37 cellular contexts compared by ENCODE assay signal in genomic region chr5:6387970-6388369, GRCh38. TPM values are rescaled to one million over a fixed set of nuclear protein-coding genes. Genes with fewer than 3 reads are reported as not detected.
DNase-seq lines count a peak whose midpoint lies in the region; ATAC-seq, FAIRE-seq and TF ChIP-seq lines count a peak whose summit lies in the region.
"Had no signal": no experiment of that assay in that cellular context is flagged by ENCODE, and none has a peak within 500 bp of the region (broad histone marks: within the 10 kb centered on the region; RNA-seq: fewer than 3 reads in every experiment).

No MANE protein-coding gene starts in this region.

- TF ChIP-seq POLR2A in HepG2 (IDR thresholded peaks at IDR 0.05; ENCODE audit: insufficient read depth in 1 of 2, low read depth in 2 of 2, low read length in 2 of 2) (no peak), right lobe of liver (IDR thresholded peaks at IDR 0.05) (no peak), prostate gland (IDR thresholded peaks at IDR 0.05) (no peak)

- H4K5ac ChIP-seq in mesendoderm (ENCODE audit: low read length), result no peak overlapping the region

- H3K36me3 ChIP-seq in HepG2 (replicated peaks in 1 of 2; ENCODE audit: control insufficient read depth in 1 of 2, insufficient read depth in 2 of 2, low read length in 2 of 2), result no peaks in the 10 kb centered on the region
- H3K36me3 ChIP-seq in right lobe of liver, result no peaks in the 10 kb centered on the region
- H3K36me3 ChIP-seq in HEK293 (ENCODE audit: control insufficient read depth in 2 of 2, insufficient read depth in 1 of 2, low read length in 2 of 2), result no peaks in the 10 kb centered on the region
- H3K36me3 ChIP-seq in prostate gland, result no peaks in the 10 kb centered on the region
- no peaks in the 10 kb centered on the region for H3K36me3 ChIP-seq in mesendoderm (ENCODE audit: control insufficient read depth, insufficient read depth, low read length)
- H3K36me3 ChIP-seq: BE2C; BLaER1; BLaER1 treated with 17β-estradiol and CSF1 and Interleukin-3, amounts not matched to agents 10 nM and 100 nM had no signal

- no peaks in the 10 kb centered on the region for H3K79me1 ChIP-seq in mesendoderm (ENCODE audit: low read length)

- intact Hi-C loops in HepG2 (cut with micrococcal nuclease; ENCODE audit: unreplicated experiment) (no loop called here), right lobe of liver (cut with DNase I) (no loop called here), prostate gland (cut with DNase I) (no loop called here)

- H2AK5ac ChIP-seq in mesendoderm (ENCODE audit: low read length), result no peak overlapping the region

- no peak overlapping the region for H3K56ac ChIP-seq in mesendoderm (ENCODE audit: low read length)

- H3K27ac ChIP-seq in HepG2 (ENCODE audit: extremely low read length, insufficient read depth, low read length) (no peak overlapping the region), right lobe of liver (no peak overlapping the region), HEK293 (ENCODE audit: extremely low read depth, low read depth, low read length) (no peak overlapping the region), prostate gland (no peak overlapping the region), mesendoderm (ENCODE audit: low read depth, low read length) (no peak overlapping the region)
- H3K27ac ChIP-seq: 22Rv1; A549; BLaER1; BLaER1 treated with 17β-estradiol and CSF1 and Interleukin-3, amounts not matched to agents 10 nM and 100 nM; C4-2B had no signal

- H4K20me1 ChIP-seq in HepG2 (ENCODE audit: insufficient read depth, low read length), result no peaks in the 10 kb centered on the region; the same call in 1 of the 2 replicates
- H4K20me1 ChIP-seq: BLaER1; BLaER1 treated with 17β-estradiol and CSF1 and Interleukin-3, amounts not matched to agents 10 nM and 100 nM had no signal

- in situ Hi-C loops in HepG2 (cut with HindIII; ENCODE audit: extremely low pct_ligation_motif_present, low pct_unique_long_range_greater_than_20kb), result loop anchor here (25.0 kb wide), 1 partner anchor 349 kb away; no protein-coding TSS in a partner anchor

- CTCF ChIA-PET in HepG2 (lab: Yijun Ruan, JAX; ENCODE audit: low intra/inter-chr PET ratio, low total read pairs) (no interaction called here), HEK293 (lab: Yijun Ruan, JAX) (interaction anchor here (0.9 kb wide), 2 partner anchors 15 to 17 kb away, joined by 3 read pairs; no protein-coding TSS in a partner anchor)

- POLR2A ChIA-PET in HepG2 (lab: Yijun Ruan, JAX) (no interaction called here), HEK293 (lab: Yijun Ruan, JAX) (no interaction called here)

- H3K27me3 ChIP-seq in HepG2 (ENCODE audit: control insufficient read depth in 1 of 2, insufficient read depth in 2 of 2, low read length in 2 of 2) (peaks cover 0 to 16% of the 10 kb centered on the region in 2 experiments; a peak in 2 of 5 replicates), right lobe of liver (no peaks in the 10 kb centered on the region), prostate gland (replicated peaks; ENCODE audit: insufficient read depth) (no peaks in the 10 kb centered on the region), mesendoderm (ENCODE audit: insufficient read depth, low read length, poor library complexity) (no peaks in the 10 kb centered on the region)
- H3K27me3 ChIP-seq: BE2C; BLaER1; BLaER1 treated with 17β-estradiol and CSF1 and Interleukin-3, amounts not matched to agents 10 nM and 100 nM had no signal

- H3K79me2 ChIP-seq in HepG2 (ENCODE audit: insufficient read depth, low read length) (no peaks in the 10 kb centered on the region), mesendoderm (ENCODE audit: control insufficient read depth, insufficient read depth, low read length) (no peaks in the 10 kb centered on the region)

- H4K8ac ChIP-seq in mesendoderm (ENCODE audit: low read depth, low read length), result no peak overlapping the region

- H3K27me3 Mint-ChIP-seq in osteocyte (ENCODE audit: unreplicated experiment), result peaks cover 35% of the 10 kb centered on the region

- FAIRE-seq in HepG2 (lab: Jason Lieb, UNC), result no peak
- FAIRE-seq in urothelium cell line (lab: Jason Lieb, UNC), result peak; percentile 30
- FAIRE-seq: A204.1, A549, D721Med had no signal

- H3K4me2 ChIP-seq in HepG2 (ENCODE audit: low read depth, low read length) (no peak overlapping the region), mesendoderm (ENCODE audit: low read length) (no peak overlapping the region)
- H3K4me2 ChIP-seq: A549; BLaER1; BLaER1 treated with 17β-estradiol and CSF1 and Interleukin-3, amounts not matched to agents 10 nM and 100 nM had no signal

- no peak overlapping the region for H3K4me3 Mint-ChIP-seq in osteocyte (ENCODE audit: unreplicated experiment)
- H3K4me3 Mint-ChIP-seq: B cell; CD14-positive monocyte; CD4-positive, alpha-beta memory T cell; CD4-positive, alpha-beta T cell; CD4-positive, CD25-positive, alpha-beta regulatory T cell; CD8-positive, alpha-beta memory T cell; CD8-positive, alpha-beta T cell had no signal

- H2AFZ ChIP-seq in HepG2 (ENCODE audit: low read length), result no peak overlapping the region

- H3K4me1 ChIP-seq in HepG2 (ENCODE audit: insufficient read depth, low read length) (peaks cover 9% of the 10 kb centered on the region; the same call in 1 of the 2 replicates), right lobe of liver (no peaks in the 10 kb centered on the region), HEK293 (ENCODE audit: control insufficient read depth, insufficient read depth, low read length) (peaks cover 2% of the 10 kb centered on the region; the same call in 1 of the 2 replicates), prostate gland (replicated peaks) (no peaks in the 10 kb centered on the region), mesendoderm (ENCODE audit: control insufficient read depth, low read depth, low read length) (peaks cover 2% of the 10 kb centered on the region)
- H3K4me1 ChIP-seq: A549; BE2C; BLaER1; BLaER1 treated with 17β-estradiol and CSF1 and Interleukin-3, amounts not matched to agents 10 nM and 100 nM had no signal

- H3K9me3 Mint-ChIP-seq in osteocyte (ENCODE audit: unreplicated experiment), result no peaks in the 10 kb centered on the region
- H3K9me3 Mint-ChIP-seq: CD4-positive, alpha-beta memory T cell; CD4-positive, alpha-beta T cell; CD8-positive, alpha-beta T cell had no signal

- no peaks in the 10 kb centered on the region for H3K9me3 ChIP-seq in HepG2 (ENCODE audit: low read length)
- no peaks in the 10 kb centered on the region for H3K9me3 ChIP-seq in right lobe of liver
- H3K9me3 ChIP-seq in HEK293 (ENCODE audit: control insufficient read depth, insufficient read depth, low read depth, low read length), result no peaks in the 10 kb centered on the region
- no peaks in the 10 kb centered on the region for H3K9me3 ChIP-seq in prostate gland
- H3K9me3 ChIP-seq: BE2C, BLaER1, Caco-2 had no signal

- no peak overlapping the region for H3K4ac ChIP-seq in mesendoderm (ENCODE audit: low read depth, low read length)

- H3K18ac ChIP-seq in mesendoderm (ENCODE audit: low read length), result no peak overlapping the region

- H3K27ac Mint-ChIP-seq in osteocyte (ENCODE audit: unreplicated experiment), result no peak overlapping the region
- H3K27ac Mint-ChIP-seq: B cell; CD14-positive monocyte; CD4-positive, alpha-beta memory T cell; CD4-positive, alpha-beta T cell; CD4-positive, CD25-positive, alpha-beta regulatory T cell; CD8-positive, alpha-beta memory T cell; CD8-positive, alpha-beta T cell had no signal

- H3K4me1 Mint-ChIP-seq in osteocyte (ENCODE audit: unreplicated experiment), result no peaks in the 10 kb centered on the region
- H3K4me1 Mint-ChIP-seq: B cell; CD14-positive monocyte; CD4-positive, CD25-positive, alpha-beta regulatory T cell; CD8-positive, alpha-beta memory T cell had no signal

- H3K36me3 Mint-ChIP-seq in osteocyte (ENCODE audit: unreplicated experiment), result no peaks in the 10 kb centered on the region
- H3K36me3 Mint-ChIP-seq: CD14-positive monocyte; CD4-positive, CD25-positive, alpha-beta regulatory T cell; CD8-positive, alpha-beta memory T cell; CD8-positive, alpha-beta T cell had no signal

- H2BK120ac ChIP-seq in mesendoderm (ENCODE audit: low read depth, low read length), result no peak overlapping the region

- no peak overlapping the region for H2BK5ac ChIP-seq in mesendoderm (ENCODE audit: low read length)

- no peak overlapping the region for H2BK15ac ChIP-seq in mesendoderm (replicated peaks; ENCODE audit: low read depth)

- H3K9ac ChIP-seq in HepG2 (ENCODE audit: insufficient read depth, low read depth, low read length) (no peak overlapping the region), mesendoderm (ENCODE audit: low read length) (no peak overlapping the region)
- H3K9ac ChIP-seq: BLaER1; BLaER1 treated with 17β-estradiol and CSF1 and Interleukin-3, amounts not matched to agents 10 nM and 100 nM had no signal

- H3K4me3 ChIP-seq in HepG2 (replicated peaks in 1 of 3; ENCODE audit: insufficient read depth in 1 of 3, low read depth in 2 of 3, low read length in 3 of 3), result no peak overlapping the region
- H3K4me3 ChIP-seq in right lobe of liver, result no peak overlapping the region
- H3K4me3 ChIP-seq in HEK293 (ENCODE audit: low read depth, low read length), result no peak overlapping the region
- no peak overlapping the region for H3K4me3 ChIP-seq in prostate gland
- H3K4me3 ChIP-seq in mesendoderm (ENCODE audit: low read length), result no peak overlapping the region
- H3K4me3 ChIP-seq: A549; BLaER1; BLaER1 treated with 17β-estradiol and CSF1 and Interleukin-3, amounts not matched to agents 10 nM and 100 nM had no signal

- TF ChIP-seq EP300 in HepG2 (IDR thresholded peaks at IDR 0.05; ENCODE audit: low read depth in 2 of 2, low read length in 2 of 2) (no peak), HepG2 (CRISPR knock-in tag; IDR thresholded peaks at IDR 0.05; ENCODE audit: borderline replicate concordance) (no peak)

- DNase-seq in HepG2 (ENCODE audit: low spot score) (no peak), right lobe of liver (no peak), osteocyte (ENCODE audit: extremely low spot score, unreplicated experiment) (peak; percentile 48), urothelium cell line (ENCODE audit: low spot score) (no peak), prostate gland (ENCODE audit: low spot score) (no peak), mesendoderm (no peak)
- DNase-seq in stimulated activated CD4-positive, alpha-beta T cell treated with anti-CD3 and anti-CD28 coated beads, Interleukin-4, amount 100 ng/mL, for 4 hours, result no peak
- DNase-seq: 8988T; ACHN; AML-193; BE2C; C1 segment of cervical spinal cord; Caco-2; Calu3; CD4-positive, alpha-beta memory T cell; CD4-positive, alpha-beta T cell; CD4-positive, CD25-positive, alpha-beta regulatory T cell; CD8-positive, alpha-beta memory T cell; CD8-positive, alpha-beta T cell; COR-L47; DMS 273 treated with DMSO at 0.1 percent for 48 hours; DMS153; DMS53; DMS79; DMS79 treated with DMSO at 0.1 percent for 48 hours; DND-41; EL had no signal

- no peak for TF ChIP-seq RAD21 in HepG2 (CRISPR knock-in tag; IDR thresholded peaks at IDR 0.05)

- no peak overlapping the region for H3K23ac ChIP-seq in mesendoderm (ENCODE audit: low read length)

- TF ChIP-seq CTCF in HepG2 (CRISPR knock-in tag; IDR thresholded peaks at IDR 0.05) (no peak), right lobe of liver (IDR thresholded peaks at IDR 0.05) (no peak), HEK293 (tag by site-specific recombination; IDR thresholded peaks at IDR 0.05) (no peak), osteocyte (IDR thresholded peaks at IDR 0.05) (no peak), prostate gland (IDR thresholded peaks at IDR 0.05) (no peak)

- ATAC-seq in HepG2 (no peak), right lobe of liver (no peak)
- ATAC-seq: A549; CD8-positive, alpha-beta T cell had no signal

- BruUV-seq in HepG2 (replicated peaks; lab: Mats Ljungman, UMichigan), result no TSS peak

RNA-seq across cellular contexts. Expression of gene MED10, which starts 9.6 kb away (rescaled TPM):
- 11.2 and 13.2 TPM in 2 replicates for total RNA-seq in HepG2 (2016; rRNA removed; fragmentation: Illumina TruSeq; extraction: Trizol)
- total RNA-seq in HepG2 (2016; cell fraction: cytosol; rRNA removed; fragmentation: Illumina TruSeq; extraction: Trizol; ENCODE audit: low read depth), result 3.7 and 4.1 TPM in 2 replicates
- total RNA-seq in HepG2 (2016; cell fraction: insoluble cytoplasmic fraction; rRNA removed; fragmentation: Illumina TruSeq; extraction: Trizol), result 10.9 and 11.7 TPM in 2 replicates
- total RNA-seq in HepG2 (2016; cell fraction: membrane; rRNA removed; fragmentation: Illumina TruSeq; extraction: Trizol), result 7.8 and 8.2 TPM in 2 replicates
- 13.7 and 13.9 TPM in 2 replicates for total RNA-seq in HepG2 (2016; cell fraction: nucleus; rRNA removed; fragmentation: Illumina TruSeq; extraction: Trizol)
- polyA plus RNA-seq in HepG2 (2011; rRNA removed), result 23.7 and 24.4 TPM in 2 replicates
- 23.9 and 24.1 TPM in 2 replicates for polyA plus RNA-seq in HepG2 (2011; cell fraction: cytosol; rRNA removed)
- polyA plus RNA-seq in HepG2 (2011; cell fraction: nucleus; rRNA removed), result 26.0 and 30.0 TPM in 2 replicates
- polyA plus RNA-seq in HepG2 (2012), result 27.4 and 34.1 TPM in 2 replicates
- 9.0 and 10.1 TPM in 2 replicates for polyA plus RNA-seq in HepG2 (2016; cell fraction: cytosol; fragmentation: Illumina TruSeq; extraction: Trizol; ENCODE audit: low read depth)
- 34.9 and 37.5 TPM in 2 replicates for polyA plus RNA-seq in HepG2 (2016; cell fraction: insoluble cytoplasmic fraction; fragmentation: Illumina TruSeq; extraction: Trizol; ENCODE audit: low read depth)
- polyA plus RNA-seq in HepG2 (2016; cell fraction: membrane; fragmentation: Illumina TruSeq; extraction: Trizol; ENCODE audit: low read depth), result 10.9 and 13.7 TPM in 2 replicates
- polyA plus RNA-seq in HepG2 (2016; cell fraction: nucleus; fragmentation: Illumina TruSeq; extraction: Trizol; ENCODE audit: insufficient read depth, low read depth), result 25.8 and 28.5 TPM in 2 replicates
- polyA minus RNA-seq in HepG2 (2011; rRNA and poly(A)+ RNA removed; ENCODE audit: low replicate concordance), result 7.4 and 12.3 TPM in 2 replicates
- polyA minus RNA-seq in HepG2 (2011; cell fraction: cytosol; rRNA and poly(A)+ RNA removed), result 5.0 and 5.5 TPM in 2 replicates
- 31.8 and 34.8 TPM in 2 replicates for polyA minus RNA-seq in HepG2 (2011; cell fraction: nucleus; rRNA and poly(A)+ RNA removed)
- total RNA-seq in right lobe of liver, result 10 to 100 TPM in 4 of 6 experiments, 1 to 10 TPM in 2; 9.3 to 15.4 (median 12.7) TPM
- total RNA-seq in osteocyte, result 28.2 and 31.0 TPM in 2 replicates
- 10 to 100 TPM; 19.7 to 45.3 TPM for total RNA-seq in prostate gland
- polyA plus RNA-seq in mesendoderm (2013, experiment 1 of 2), result 35.8 TPM
- polyA plus RNA-seq in mesendoderm (2013, experiment 2 of 2), result 35.3 TPM

Comparison
In these comparisons a context has a peak if more than half of its experiments do, and no peak if none do; other contexts are left out.
1. Of the 63 proteins assayed by ChIP-seq in both HepG2 and HEK293: peak only in HepG2: none; only in HEK293: ZNF513; in both: none; in neither: 62.